Comparison of ENCODE assay signal across 8 cellular contexts in the genomic region with DNA sequence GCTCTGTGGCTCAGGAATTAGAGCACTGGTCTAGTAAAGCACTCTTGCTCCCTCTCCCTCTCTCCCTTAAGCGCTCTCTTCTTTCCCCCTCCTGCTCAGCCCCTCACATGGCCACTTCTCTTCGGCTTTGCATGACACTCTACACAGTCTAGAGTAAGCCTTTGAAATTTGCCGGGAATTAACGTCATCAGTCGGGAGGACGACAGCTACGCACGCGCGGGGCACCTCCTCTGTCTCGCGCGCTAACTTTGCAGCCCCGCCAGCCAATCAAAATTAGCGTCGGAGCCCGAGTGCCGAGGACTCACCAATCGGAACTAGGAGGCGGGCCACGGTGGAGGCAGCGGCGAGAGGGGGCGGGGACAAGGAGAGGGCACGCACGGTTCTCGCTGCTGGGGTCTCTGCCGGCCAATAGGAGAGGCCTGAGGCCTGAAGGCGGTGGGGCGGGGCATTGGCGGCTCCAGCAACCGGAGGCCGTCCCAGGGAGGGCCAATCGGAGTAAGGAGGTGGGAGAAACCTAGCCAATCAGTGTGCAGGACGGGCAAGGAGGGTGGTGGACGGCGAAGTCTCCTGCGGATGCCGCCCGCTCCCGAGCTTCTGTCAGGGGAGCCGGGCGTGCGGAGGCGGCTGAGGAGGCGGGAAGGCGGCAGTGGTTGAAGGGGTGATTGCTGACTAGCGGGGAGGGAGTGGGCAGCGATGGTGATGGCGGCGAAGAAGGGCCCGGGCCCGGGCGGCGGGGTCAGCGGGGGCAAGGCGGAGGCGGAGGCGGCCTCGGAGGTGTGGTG. TPM values are rescaled to one million over a fixed set of nuclear protein-coding genes. Genes with fewer than 3 reads are reported as not detected.
DNase-seq lines count a peak whose midpoint lies in the region; ATAC-seq and TF ChIP-seq lines count a peak whose summit lies in the region.

A gene with protein sequence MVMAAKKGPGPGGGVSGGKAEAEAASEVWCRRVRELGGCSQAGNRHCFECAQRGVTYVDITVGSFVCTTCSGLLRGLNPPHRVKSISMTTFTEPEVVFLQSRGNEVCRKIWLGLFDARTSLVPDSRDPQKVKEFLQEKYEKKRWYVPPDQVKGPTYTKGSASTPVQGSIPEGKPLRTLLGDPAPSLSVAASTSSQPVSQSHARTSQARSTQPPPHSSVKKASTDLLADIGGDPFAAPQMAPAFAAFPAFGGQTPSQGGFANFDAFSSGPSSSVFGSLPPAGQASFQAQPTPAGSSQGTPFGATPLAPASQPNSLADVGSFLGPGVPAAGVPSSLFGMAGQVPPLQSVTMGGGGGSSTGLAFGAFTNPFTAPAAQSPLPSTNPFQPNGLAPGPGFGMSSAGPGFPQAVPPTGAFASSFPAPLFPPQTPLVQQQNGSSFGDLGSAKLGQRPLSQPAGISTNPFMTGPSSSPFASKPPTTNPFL (plus strand): TSS at position 550 of the 782 bp plus-strand sequence. CDS start 144 bp downstream, at position 694.

- H3K27me3 ChIP-seq in Karpas-422 (ENCODE audit: low read length) (no peaks in the 10 kb centered on the region), esophagus squamous epithelium (no peaks in the 10 kb centered on the region)

- no peaks in the 10 kb centered on the region for H3K79me2 ChIP-seq in Karpas-422 (ENCODE audit: low read length)

- peak within 1 kb of the TSS; percentile 75 for H3K4me2 ChIP-seq in Karpas-422 (ENCODE audit: low read depth, low read length, poor library complexity, severe bottlenecking)

- H2AFZ ChIP-seq in Karpas-422 (ENCODE audit: low read length) = peak within 1 kb of the TSS; percentile 96

- H3K4me1 ChIP-seq in Karpas-422 (ENCODE audit: low read length) = peaks cover 18% of the 10 kb centered on the region
- H3K4me1 ChIP-seq in esophagus squamous epithelium = peaks cover 9 to 54% (median 15%) of the 10 kb centered on the region in 3 donors

- peak; percentile 94 for ATAC-seq in GM21825 (IDR thresholded peaks at IDR 0.05; ENCODE audit: unreplicated experiment)

- peak in 3 of 4 donors; percentile 58 to 93 (median 90) for TF ChIP-seq POLR2A in esophagus squamous epithelium (IDR thresholded peaks at IDR 0.05)

- H3K9ac ChIP-seq in Karpas-422 (ENCODE audit: low read length) = peak within 1 kb of the TSS; percentile 73

- H3K4me3 ChIP-seq in Karpas-422 (ENCODE audit: low read length) = peak within 1 kb of the TSS; percentile 69
- H3K4me3 ChIP-seq in esophagus squamous epithelium = peak within 1 kb of the TSS; percentile 81 to 97 (median 86)

- H3K36me3 ChIP-seq in Karpas-422 (ENCODE audit: insufficient read depth, low read length) = no peaks in the 10 kb centered on the region
- no peaks in the 10 kb centered on the region for H3K36me3 ChIP-seq in esophagus squamous epithelium

- no peak for TF ChIP-seq CTCF in esophagus squamous epithelium (IDR thresholded peaks at IDR 0.05)

- no peak within 1 kb of the TSS for H3K27ac ChIP-seq in Karpas-422 (ENCODE audit: low read length)
- H3K27ac ChIP-seq in esophagus squamous epithelium = peak within 1 kb of the TSS; percentile 86 to 90 (median 88)

- intact Hi-C loops in esophagus squamous epithelium (cut with DNase I) = no loop called here

- WGBS in esophagus squamous epithelium, 2 donors = 0% methylated on average over 10 to 36 of the region's 60 CpGs

- no peaks in the 10 kb centered on the region for H3K9me3 ChIP-seq in Karpas-422 (ENCODE audit: low read length)
- H3K9me3 ChIP-seq in esophagus squamous epithelium = no peaks in the 10 kb centered on the region

- H4K20me1 ChIP-seq in Karpas-422 (ENCODE audit: insufficient read depth, low read depth, low read length) = peaks cover 3% of the 10 kb centered on the region; the same call in 1 of the 2 replicates

- no peaks in the 10 kb centered on the region for H3K9me2 ChIP-seq in Karpas-422 (replicated peaks; ENCODE audit: insufficient read depth, low read length)

- DNase-seq in DMS79 treated with DMSO at 0.1 percent for 48 hours (lab: John Stamatoyannopoulos, UW) = peak; percentile 99
- peak; percentile 100 for DNase-seq in Karpas-422
- DNase-seq in RKO (ENCODE audit: low spot score) = peak; percentile 100
- DNase-seq in activated T-helper 1 cell treated with Interleukin-2 at 50 U/mL for 16 hours (ENCODE audit: low read depth) = peak; percentile 100
- peak; percentile 99 for DNase-seq in esophagus squamous epithelium (lab: John Stamatoyannopoulos, UW)
- DNase-seq in myocyte (ENCODE audit: low read depth) = peak; percentile 100
- DNase-seq in stimulated activated CD8-positive, alpha-beta memory T cell treated with anti-CD3 and anti-CD28 coated beads, Interleukin-7, amount 100 ng/mL, for 48 hours (ENCODE audit: extremely low read depth in 1 of 2, low read depth in 1 of 2) = peak; percentile 100

RNA-seq across cellular contexts. Expression of the gene that starts here (rescaled TPM):
- 5.7 and 6.7 TPM in 2 replicates for total RNA-seq in Karpas-422 (2014; rRNA removed; shearing (Covaris generic); ENCODE audit: low replicate concordance)
- 10 to 100 TPM; 14.5 to 49.2 (median 26.6) TPM for total RNA-seq in esophagus squamous epithelium
- 10.5 and 11.7 TPM in 2 replicates for total RNA-seq in myocyte
- polyA plus RNA-seq in myocyte (2012) = 7.3 TPM
